ENCODE assay signal across 13 cellular contexts in genomic region chr1:48245106-48245505, GRCh38. TPM values are rescaled to one million over a fixed set of nuclear protein-coding genes. Genes with fewer than 3 reads are reported as not detected.
A peak's percentile ranks its signal among the peaks of the same experiment; 100 is the strongest.
DNase-seq lines count a peak whose midpoint lies in the region; ATAC-seq, FAIRE-seq and TF ChIP-seq lines count a peak whose summit lies in the region.
"Had no signal": no experiment of that assay in that cellular context is flagged by ENCODE, and none has a peak within 500 bp of the region (broad histone marks: within the 10 kb centered on the region; RNA-seq: fewer than 3 reads in every experiment).

No MANE protein-coding gene starts in this region.

- peak; percentile 86 for DNase-seq in MV-4-11 (lab: John Stamatoyannopoulos, UW)
- DNase-seq in GM12878 (ENCODE audit: low read depth, low spot score), result no peak
- DNase-seq in lung (ENCODE audit: low spot score), result peak; percentile 33
- DNase-seq in transverse colon, result no peak
- no peak for DNase-seq in NCI-H1417 (lab: John Stamatoyannopoulos, UW)
- DNase-seq in stimulated activated CD4-positive, alpha-beta T cell treated with anti-CD3 and anti-CD28 coated beads, Interleukin-2, amount 100 ng/mL, for 24 hours, result no peak
- DNase-seq: activated T-cell treated with anti-CD3 and anti-CD28 coated beads, Interleukin-2, amount 50 U/mL, for 48 hours; Calu3; mammary epithelial cell had no signal

- H3K36me3 ChIP-seq in GM12878 (ENCODE audit: control insufficient read depth in 2 of 2, insufficient read depth in 2 of 2, low read length in 1 of 2), result no peaks in the 10 kb centered on the region
- H3K36me3 ChIP-seq in lung (ENCODE audit: control insufficient read depth in 2 of 2, insufficient read depth in 2 of 2, low read length in 2 of 2), result no peaks in the 10 kb centered on the region
- H3K36me3 ChIP-seq in transverse colon, result no peaks in the 10 kb centered on the region
- H3K36me3 ChIP-seq: ascending aorta had no signal

- H3K4me2 ChIP-seq in GM12878 (ENCODE audit: control insufficient read depth, insufficient read depth), result no peak overlapping the region

- H4K20me1 ChIP-seq in GM12878 (ENCODE audit: control insufficient read depth, insufficient read depth), result no peaks in the 10 kb centered on the region; the same call in 1 of the 2 replicates

- CTCF ChIA-PET in GM12878 (lab: Yijun Ruan, JAX), result no interaction called here

- no peaks in the 10 kb centered on the region for H3K9me3 ChIP-seq in GM12878 (replicated peaks; ENCODE audit: control insufficient read depth, insufficient read depth, low read length)
- no peaks in the 10 kb centered on the region for H3K9me3 ChIP-seq in lung (ENCODE audit: control insufficient read depth in 2 of 2, insufficient read depth in 1 of 2, low read length in 1 of 2)
- H3K9me3 ChIP-seq in transverse colon, result no peaks in the 10 kb centered on the region
- H3K9me3 ChIP-seq: ascending aorta had no signal

- 6% methylated on average over 2 of the region's 2 CpGs for WGBS in GM12878 (ENCODE audit: insufficient coverage, insufficient replicate concordance, low lambda C conversion rate, missing lambda C conversion rate)
- 0 to 24% methylated on average over 2 of the region's 2 CpGs for WGBS in lung, 2 donors
- whole genome bisulfite sequencing in transverse colon (ENCODE audit: low coverage in 1 of 2), 2 donors, result 40 to 54% methylated on average over 1 to 2 of the region's 2 CpGs

- no peak for TF ChIP-seq CTCF in GM12878 (IDR thresholded peaks at IDR 0.05 in 2 of 3, conservative IDR thresholded peaks at IDR 0.05 in 1 of 3; ENCODE audit: control insufficient read depth in 2 of 3, extremely low read depth in 1 of 3, insufficient read depth in 1 of 3, low read depth in 3 of 3, low read length in 3 of 3)
- TF ChIP-seq CTCF in lung (IDR thresholded peaks at IDR 0.05; ENCODE audit: control extremely low read depth, extremely low read depth), result no peak
- no peak for TF ChIP-seq CTCF in transverse colon (IDR thresholded peaks at IDR 0.05)

- ATAC-seq in GM12878 (no peak), lung (ENCODE audit: insufficient read depth, low FRiP score) (peak; percentile 43), HG03108 (IDR thresholded peaks at IDR 0.05; ENCODE audit: unreplicated experiment) (no peak)

- intact Hi-C loops in GM12878 (cut with micrococcal nuclease; ENCODE audit: unreplicated experiment) (no loop called here), transverse colon (cut with DNase I; ENCODE audit: low total_unique reads) (no loop called here)

- H3K4me3 ChIP-seq in GM12878 (no peak overlapping the region), lung (no peak overlapping the region), transverse colon (no peak overlapping the region)
- H3K4me3 ChIP-seq: ascending aorta had no signal

- peak overlapping the region; percentile 7; the same call in 1 of the 2 replicates for H2AFZ ChIP-seq in GM12878 (ENCODE audit: control insufficient read depth, low read depth, low read length)

- H3K27me3 ChIP-seq in GM12878 (replicated peaks in 1 of 2; ENCODE audit: control insufficient read depth in 2 of 2, insufficient read depth in 2 of 2, low read length in 1 of 2) (no peaks in the 10 kb centered on the region), lung (ENCODE audit: control insufficient read depth, insufficient read depth) (no peaks in the 10 kb centered on the region), transverse colon (no peaks in the 10 kb centered on the region)
- H3K27me3 ChIP-seq: ascending aorta had no signal

- H3K27ac ChIP-seq in GM12878 (ENCODE audit: control insufficient read depth, insufficient read depth), result no peak overlapping the region
- peak overlapping the region; percentile 13 to 77 for H3K27ac ChIP-seq in lung (ENCODE audit: low read depth in 1 of 2, low read length in 1 of 2)
- peak overlapping the region in 3 of 4 donors; percentile 25 to 30 (median 27) for H3K27ac ChIP-seq in transverse colon
- H3K27ac ChIP-seq: ascending aorta had no signal

- in situ Hi-C loops in GM12878 (cut with MboI) (no loop called here), transverse colon (cut with MboI; ENCODE audit: low pct_ligation_motif_present in 1 of 4, low pct_unique_long_range_greater_than_20kb in 1 of 4, low sequenced_read_pairs in 3 of 4) (loop anchor here in 1 of 4 donors (25.0 kb wide), 1 partner anchor 483 kb away; no protein-coding TSS in a partner anchor)

- TF ChIP-seq POLR2A in GM12878 (IDR thresholded peaks at IDR 0.05; ENCODE audit: low read depth, low read length) (no peak), transverse colon (IDR thresholded peaks at IDR 0.05) (no peak)

- TF ChIP-seq RAD21 in GM12878 (IDR thresholded peaks at IDR 0.05; ENCODE audit: insufficient read depth, low read depth, low read length), result no peak

- H3K4me1 ChIP-seq in GM12878 (ENCODE audit: control insufficient read depth, insufficient read depth, low read length) (no peaks in the 10 kb centered on the region), lung (ENCODE audit: control insufficient read depth in 2 of 2, insufficient read depth in 2 of 2, low read length in 2 of 2) (peaks cover 0 to 1% of the 10 kb centered on the region in 2 donors), transverse colon (peaks cover 0 to 18% (median 4%) of the 10 kb centered on the region in 4 donors)
- H3K4me1 ChIP-seq: ascending aorta had no signal

- no peaks in the 10 kb centered on the region for H3K79me2 ChIP-seq in GM12878 (ENCODE audit: control insufficient read depth, insufficient read depth, low read length)

- POLR2A ChIA-PET in GM12878 (lab: Charles Lee), result no interaction called here

- TF ChIP-seq EP300 in GM12878 (IDR thresholded peaks at IDR 0.05; ENCODE audit: borderline replicate concordance in 1 of 2, control insufficient read depth in 1 of 2, low read depth in 2 of 2, low read length in 2 of 2) (no peak), transverse colon (IDR thresholded peaks at IDR 0.05; ENCODE audit: low read depth) (no peak)

- BruUV-seq in GM12878 (replicated peaks; lab: Mats Ljungman, UMichigan), result no TSS peak

- FAIRE-seq in GM12878 (lab: Jason Lieb, UNC), result no peak

- H3K9ac ChIP-seq in GM12878 (ENCODE audit: control insufficient read depth, insufficient read depth, low read length), result no peak overlapping the region

- SMC1A ChIA-PET in GM12878 (lab: Charles Lee; ENCODE audit: uncharacterized antibody, unreplicated experiment), result no interaction called here

- RAD21 ChIA-PET in GM12878 (lab: Charles Lee; ENCODE audit: unreplicated experiment), result no interaction called here

TF ChIP-seq in GM12878, 131 proteins besides CTCF, POLR2A, EP300 and RAD21 (continues in another document):
- TF ChIP-seq PAX5 (IDR thresholded peaks at IDR 0.05; ENCODE audit: borderline replicate concordance, low read depth, low read length), result no peak
- TF ChIP-seq POLR2AphosphoS2 (IDR thresholded peaks at IDR 0.05; ENCODE audit: low read depth, low read length), result no peak
- no peak for TF ChIP-seq E4F1 (IDR thresholded peaks at IDR 0.05; ENCODE audit: borderline replicate concordance, partially characterized antibody)
- TF ChIP-seq SUZ12 (IDR thresholded peaks at IDR 0.05; ENCODE audit: unreplicated experiment), result no peak
- no peak for TF ChIP-seq CBX5 (IDR thresholded peaks at IDR 0.05; ENCODE audit: low read depth)
- no peak for TF ChIP-seq TARDBP (IDR thresholded peaks at IDR 0.05; ENCODE audit: borderline replicate concordance)

RNA-seq across cellular contexts. Expression of gene SLC5A9, which starts 22.6 kb away (rescaled TPM):
- not detected in 2 replicates for total RNA-seq in GM12878 (2013; cell fraction: nucleolus; rRNA removed)
- not detected in 2 replicates for total RNA-seq in GM12878 (2014; rRNA removed)
- total RNA-seq in GM12878 (2014; rRNA removed; fragmentation: Illumina TruSeq; extraction: Trizol), result not detected in 2 replicates
- total RNA-seq in GM12878 (2021), result not detected in 2 replicates
- polyA plus RNA-seq in GM12878 (2011; ENCODE audit: low read depth), result not detected
- 0.03 and 0.06 TPM in 2 replicates for polyA plus RNA-seq in GM12878 (2011; rRNA removed)
- not detected in 2 replicates for polyA plus RNA-seq in GM12878 (2011; cell fraction: cytosol; rRNA removed)
- polyA plus RNA-seq in GM12878 (2011; cell fraction: nucleus; rRNA removed), result not detected in 2 replicates
- polyA plus RNA-seq in GM12878 (2012), result not detected in 2 replicates
- polyA plus RNA-seq in GM12878 (2014; fragmentation: Illumina TruSeq; extraction: Trizol), result not detected in 2 replicates
- not detected for polyA plus RNA-seq in GM12878 (2014; fragmentation: Nextera tagmentation; extraction: Ambion mirVana)
- polyA plus RNA-seq in GM12878 (2014; rRNA removed), result not detected in 2 replicates
- not detected for polyA plus RNA-seq in GM12878 (2016; fragmentation: Nextera tagmentation; extraction: Ambion mirVana)
- not detected in 2 replicates for polyA minus RNA-seq in GM12878 (2011; rRNA and poly(A)+ RNA removed)
- not detected in 2 replicates for polyA minus RNA-seq in GM12878 (2011; cell fraction: cytosol; rRNA and poly(A)+ RNA removed)
- polyA minus RNA-seq in GM12878 (2011; cell fraction: nucleus; rRNA and poly(A)+ RNA removed), result not detected in 2 replicates
- 10 to 100 TPM in 1 of 2 donors, 1 to 10 TPM in 1; 1.4 to 20.3 TPM for total RNA-seq in lung
- polyA plus RNA-seq in lung, result 1 to 10 TPM; 2.4 to 3.6 TPM
- 10 to 100 TPM in 1 of 4 donors, 1 to 10 TPM in 2, not detected in 1; 2.2 to 15.2 (median 3.0) TPM for total RNA-seq in transverse colon
- total RNA-seq: mammary epithelial cell, NCI-H460, pulmonary artery endothelial cell had no signal
- polyA plus RNA-seq: mammary epithelial cell had no signal

Comparison
In these comparisons a context has a peak if more than half of its experiments do, and no peak if none do; other contexts are left out.
1. DNase-seq: peak in MV-4-11 (single experiment) and lung (single experiment); none in GM12878 (single experiment), transverse colon (single experiment), NCI-H1417 (0 of 3) and stimulated activated CD4-positive, alpha-beta T cell treated with anti-CD3 and anti-CD28 coated beads, Interleukin-2, amount 100 ng/mL, for 24 hours (0 of 2).